ENCODE assay signal across 20 cellular contexts in genomic region chr15:35040339-35041255, GRCh38. TPM values are rescaled to one million over a fixed set of nuclear protein-coding genes. Genes with fewer than 3 reads are reported as not detected.
"Had no signal": no experiment of that assay in that cellular context is flagged by ENCODE, and none has a peak within 500 bp of the region (broad histone marks: within the 10 kb centered on the region; RNA-seq: fewer than 3 reads in every experiment).

No MANE protein-coding gene starts in this region.

- H3K27me3 ChIP-seq: adrenal gland, right lobe of liver, stomach, testis had no signal

- H3K4me1 ChIP-seq: adrenal gland, right lobe of liver, stomach, testis had no signal

- H3K27ac Mint-ChIP-seq: activated CD8-positive, alpha-beta memory T cell treated with anti-CD3 and anti-CD28 coated beads, Interleukin-2, amount 10 ng/mL, durations not matched to agents 7 days and 5 days; activated naive CD4-positive, alpha-beta T cell treated with anti-CD3 and anti-CD28 coated beads for 36 hours; activated T-helper 2 cell treated with anti-CD3 and anti-CD28 coated beads, Interferon-gamma antibody, Interleukin-2, Interleukin-4, amounts not matched to agents 10 μg/mL and 5 μg/mL and 100 μg/mL, durations not matched to agents 14 hours and 24 hours and 36 hours had no signal

- H3K36me3 ChIP-seq: adrenal gland, right lobe of liver, stomach had no signal

- ATAC-seq: activated CD8-positive, alpha-beta memory T cell treated with anti-CD3 and anti-CD28 coated beads, Interleukin-2, amount 10 ng/mL, durations not matched to agents 7 days and 5 days; left ventricle myocardium superior; right lobe of liver had no signal

- H3K4me1 Mint-ChIP-seq: neural crest cell had no signal

- DNase-seq: activated CD4-positive, alpha-beta T cell treated with anti-CD3 and anti-CD28 coated beads for 1 hour; activated CD4-positive, alpha-beta T cell treated with anti-CD3 and anti-CD28 coated beads, Interleukin-2, amount 50 U/mL, for 48 hours; activated CD8-positive, alpha-beta memory T cell treated with anti-CD3 and anti-CD28 coated beads, Interleukin-2, amount 10 ng/mL, durations not matched to agents 7 days and 5 days; activated naive CD4-positive, alpha-beta T cell treated with anti-CD3 and anti-CD28 coated beads for 36 hours; activated T-cell treated with anti-CD3 and anti-CD28 coated beads, Interleukin-2, amount 50 U/mL, for 1 hour; adrenal gland; head of caudate nucleus; kidney glomerular epithelial cell; left ventricle myocardium superior; right lobe of liver; stomach; T1000; testis had no signal

- H3K27ac ChIP-seq: adrenal gland, right lobe of liver, stomach, testis had no signal

- H3K9me3 Mint-ChIP-seq: activated naive CD4-positive, alpha-beta T cell treated with anti-CD3 and anti-CD28 coated beads for 36 hours; activated T-helper 2 cell treated with anti-CD3 and anti-CD28 coated beads, Interferon-gamma antibody, Interleukin-2, Interleukin-4, amounts not matched to agents 10 μg/mL and 5 μg/mL and 100 μg/mL, durations not matched to agents 14 hours and 24 hours and 36 hours; neural crest cell had no signal

- H3K36me3 Mint-ChIP-seq: activated CD8-positive, alpha-beta memory T cell treated with anti-CD3 and anti-CD28 coated beads, Interleukin-2, amount 10 ng/mL, durations not matched to agents 7 days and 5 days had no signal

- H3K4me3 ChIP-seq: adrenal gland, right lobe of liver, stomach, testis had no signal

- H3K4me3 Mint-ChIP-seq: activated CD8-positive, alpha-beta memory T cell treated with anti-CD3 and anti-CD28 coated beads, Interleukin-2, amount 10 ng/mL, durations not matched to agents 7 days and 5 days; activated naive CD4-positive, alpha-beta T cell treated with anti-CD3 and anti-CD28 coated beads for 36 hours; neural crest cell had no signal

- H3K9me3 ChIP-seq: adrenal gland, right lobe of liver, stomach, testis had no signal

RNA-seq across cellular contexts. Expression of gene NANOGP8, which starts 44.5 kb away (rescaled TPM):
- total RNA-seq: activated CD8-positive, alpha-beta memory T cell treated with anti-CD3 and anti-CD28 coated beads, Interleukin-2, amount 10 ng/mL, durations not matched to agents 7 days and 5 days; activated naive CD4-positive, alpha-beta T cell treated with anti-CD3 and anti-CD28 coated beads for 36 hours; activated T-helper 2 cell treated with anti-CD3 and anti-CD28 coated beads, Interferon-gamma antibody, Interleukin-2, Interleukin-4, amounts not matched to agents 10 μg/mL and 5 μg/mL and 100 μg/mL, durations not matched to agents 14 hours and 24 hours and 36 hours; dermis microvascular lymphatic vessel endothelial cell; epithelial cell of proximal tubule; frontal cortex; left ventricle myocardium superior; mesenteric fat pad; neural crest cell; pulmonary artery endothelial cell; stomach had no signal
- polyA plus RNA-seq: adrenal gland, stomach had no signal
